ENCODE assay signal across 19 cellular contexts in genomic region chr10:126924180-126924914, GRCh38. TPM values are rescaled to one million over a fixed set of nuclear protein-coding genes. Genes with fewer than 3 reads are reported as not detected.
A peak's percentile ranks its signal among the peaks of the same experiment; 100 is the strongest.
DNase-seq lines count a peak whose midpoint lies in the region; ATAC-seq and TF ChIP-seq lines count a peak whose summit lies in the region.
"Had no signal": no experiment of that assay in that cellular context is flagged by ENCODE, and none has a peak within 500 bp of the region (broad histone marks: within the 10 kb centered on the region; RNA-seq: fewer than 3 reads in every experiment).

No MANE protein-coding gene starts in this region.

- DNase-seq in DMS53 (lab: John Stamatoyannopoulos, UW) (peak; percentile 62), H9 (no peak), RWPE2 (ENCODE audit: low spot score) (no peak), putamen (ENCODE audit: low spot score) (no peak), left lobe of liver (ENCODE audit: low spot score) (no peak)
- DNase-seq: CD4-positive, alpha-beta T cell; GOT3; Kasumi-1; MM.1S; NCI-H1092 treated with DMSO at 0.1 percent for 48 hours; NCI-H524 treated with DMSO at 0.1 percent for 48 hours; OCI-M1; RPMI8226; SJCRH30; SW 1271 had no signal

- H3K9me3 Mint-ChIP-seq in H9 (peaks cover 2% of the 10 kb centered on the region in 2 experiments; a peak in 1 of 5 replicates), nephron (no peaks in the 10 kb centered on the region)

- peaks cover 20% of the 10 kb centered on the region for H3K36me3 ChIP-seq in RWPE2 (ENCODE audit: low read depth)
- H3K36me3 ChIP-seq: SJCRH30 had no signal

- H3K9me3 ChIP-seq in H9 (ENCODE audit: control insufficient read depth, low read depth, low read length): no peaks in the 10 kb centered on the region
- H3K9me3 ChIP-seq in RWPE2 (ENCODE audit: severe bottlenecking): no peaks in the 10 kb centered on the region
- H3K9me3 ChIP-seq: SJCRH30 had no signal

- H3K27me3 ChIP-seq in H9 (ENCODE audit: insufficient read depth, low read length) (no peaks in the 10 kb centered on the region), RWPE2 (ENCODE audit: insufficient read depth, poor library complexity, severe bottlenecking) (no peaks in the 10 kb centered on the region)
- H3K27me3 ChIP-seq: SJCRH30 had no signal

- H2AFZ ChIP-seq in H9 (ENCODE audit: low read length): no peak overlapping the region

- H4K20me1 ChIP-seq in H9 (ENCODE audit: control insufficient read depth, insufficient read depth, insufficient read length): no peaks in the 10 kb centered on the region

- H3K9ac ChIP-seq in H9 (ENCODE audit: extremely low read depth, insufficient read length, low read length): no peak overlapping the region

- H3K14ac ChIP-seq in H9 (ENCODE audit: insufficient read depth, low read length): no peak overlapping the region

- no peak overlapping the region for H2AK5ac ChIP-seq in H9 (ENCODE audit: insufficient read length, low read length)

- no peaks in the 10 kb centered on the region for H3K27me3 Mint-ChIP-seq in H9 (ENCODE audit: low read depth)
- H3K27me3 Mint-ChIP-seq in nephron (ENCODE audit: low read depth): no peaks in the 10 kb centered on the region
- H3K27me3 Mint-ChIP-seq: B cell; CD4-positive, alpha-beta T cell had no signal

- no peak overlapping the region for H2BK15ac ChIP-seq in H9 (ENCODE audit: low read depth, low read length)

- H3K4me3 ChIP-seq in RWPE2 (ENCODE audit: severe bottlenecking): no peak overlapping the region
- H3K4me3 ChIP-seq: SJCRH30 had no signal

- H2BK12ac ChIP-seq in H9 (ENCODE audit: insufficient read length, low read depth, low read length): no peak overlapping the region

- WGBS in H9 (ENCODE audit: extremely low coverage, insufficient read length, low lambda C conversion rate): no CpG with 5 or more reads among the region's 6 CpGs

- H3K23me2 ChIP-seq in H9 (ENCODE audit: insufficient read length, low read depth, low read length, poor library complexity, severe bottlenecking): no peaks in the 10 kb centered on the region

- H3K4me3 Mint-ChIP-seq in H9 (no peak overlapping the region), nephron (no peak overlapping the region)
- H3K4me3 Mint-ChIP-seq: B cell; CD4-positive, alpha-beta T cell had no signal

- H4K8ac ChIP-seq in H9 (replicated peaks; ENCODE audit: insufficient read length, low read depth, low read length): no peak overlapping the region

- no peak overlapping the region for H3K56ac ChIP-seq in H9 (ENCODE audit: insufficient read length, low read depth, low read length)

- H3K27ac ChIP-seq in H9 (ENCODE audit: insufficient read length, low read depth, low read length) (no peak overlapping the region), RWPE2 (ENCODE audit: poor library complexity, severe bottlenecking) (peak overlapping the region; percentile 83)
- H3K27ac ChIP-seq: SJCRH30 had no signal

- H2BK20ac ChIP-seq in H9 (ENCODE audit: low read depth, low read length, poor library complexity, severe bottlenecking): no peak overlapping the region

- H3K79me2 ChIP-seq in H9 (ENCODE audit: insufficient read depth, low read length): peaks cover 2% of the 10 kb centered on the region; the same call in 1 of the 2 replicates

- H3K4me1 ChIP-seq in H9 (ENCODE audit: insufficient read depth, low read length) (no peaks in the 10 kb centered on the region), RWPE2 (ENCODE audit: insufficient read depth, poor library complexity, severe bottlenecking) (peaks cover 19% of the 10 kb centered on the region)
- H3K4me1 ChIP-seq: SJCRH30 had no signal

- H3K4ac ChIP-seq in H9 (ENCODE audit: low read depth, low read length): no peak overlapping the region

- H3K36me3 Mint-ChIP-seq in H9 (ENCODE audit: insufficient read depth in 1 of 3, low read depth in 3 of 3) (peaks cover 32 to 54% (median 47%) of the 10 kb centered on the region in 3 experiments), nephron (ENCODE audit: low read depth) (peaks cover 41% of the 10 kb centered on the region)

- no peak overlapping the region for H2BK5ac ChIP-seq in H9 (ENCODE audit: insufficient read length, low read length)

- peaks cover 2% of the 10 kb centered on the region for H3K79me1 ChIP-seq in H9 (ENCODE audit: insufficient read depth, low read depth, low read length, poor library complexity, severe bottlenecking)

- H3K4me1 Mint-ChIP-seq in H9 (peaks cover 16 to 17% of the 10 kb centered on the region in 2 experiments), nephron (peaks cover 25% of the 10 kb centered on the region)
- H3K4me1 Mint-ChIP-seq: B cell had no signal

- no peak overlapping the region for H3K18ac ChIP-seq in H9 (ENCODE audit: insufficient read length, low read depth, low read length)

- H3T11ph ChIP-seq in H9 (ENCODE audit: low read length): no peak overlapping the region

- H3K27ac Mint-ChIP-seq in H9 (peak overlapping the region in 2 of 3 experiments; percentile 49 to 77; a peak in 1 of 7 replicates), nephron (peak overlapping the region in 2 of 3 experiments; percentile 28 to 52)
- H3K27ac Mint-ChIP-seq: B cell; CD4-positive, alpha-beta T cell had no signal

- no peak overlapping the region for H2BK120ac ChIP-seq in H9 (ENCODE audit: low read depth, low read length, poor library complexity, severe bottlenecking)

- no peak overlapping the region for H4K5ac ChIP-seq in H9 (ENCODE audit: insufficient read length, low read depth, low read length)

- ATAC-seq in RWPE2 (ENCODE audit: low read depth) (peak; percentile 12), left lobe of liver (no peak), HG02610 (IDR thresholded peaks at IDR 0.05; ENCODE audit: unreplicated experiment) (no peak), GM18907 (IDR thresholded peaks at IDR 0.05; ENCODE audit: unreplicated experiment) (no peak)

- no peak overlapping the region for H3K4me2 ChIP-seq in H9 (ENCODE audit: insufficient read depth, insufficient read length, low read length)

- H3K23ac ChIP-seq in H9 (ENCODE audit: insufficient read length, low read depth, low read length): no peak overlapping the region

- TF ChIP-seq CTCF in H9 (conservative IDR thresholded peaks at IDR 0.05) (no peak), RWPE2 (IDR thresholded peaks at IDR 0.05; ENCODE audit: poor library complexity, severe bottlenecking) (no peak), nephron (IDR thresholded peaks at IDR 0.05; ENCODE audit: unreplicated experiment in 3 of 3) (no peak)

- H4K91ac ChIP-seq in H9 (ENCODE audit: insufficient read length, low read depth, low read length): no peak overlapping the region

RNA-seq across cellular contexts. Expression of gene DOCK1, which starts 19.1 kb away (rescaled TPM):
- total RNA-seq in H9 (2021): 51.5 and 57.0 TPM in 2 replicates
- total RNA-seq in left lobe of liver: 14.7 TPM
- total RNA-seq: B cell; CD4-positive, alpha-beta T cell had no signal
